2 cellular contexts compared by ENCODE assay signal in the genomic region with DNA sequence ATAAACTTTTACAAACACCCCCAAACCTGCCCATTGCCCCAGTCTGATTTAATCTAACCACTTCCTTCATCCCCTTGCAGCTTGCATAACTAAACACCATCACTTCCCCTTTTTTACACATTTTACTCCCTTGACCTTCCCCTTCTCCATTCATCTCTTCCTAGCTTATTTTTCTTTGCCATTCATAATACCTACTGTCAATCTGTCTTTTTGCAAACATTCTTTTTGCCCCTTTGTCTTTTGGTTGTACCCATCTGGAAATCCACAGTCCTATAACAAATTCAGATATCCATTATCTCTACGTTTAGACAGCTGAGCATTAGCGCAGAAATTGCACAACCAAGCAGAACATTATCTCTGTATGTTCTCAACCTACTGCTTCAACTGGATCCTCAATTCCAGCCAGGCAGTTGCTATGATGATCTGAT.
TF ChIP-seq lines count a peak whose summit lies in the region.

No MANE protein-coding gene starts in this region.

TF ChIP-seq in GM12878, 131 proteins besides CTCF, POLR2A, EP300 and RAD21 (continues in another document):
- TF ChIP-seq IKZF2 (IDR thresholded peaks at IDR 0.05) (peak; percentile 50 to 57; a peak in 2 of 4 replicates), JUND (IDR thresholded peaks at IDR 0.05; ENCODE audit: low read depth, low read length) (no peak), SPI1 (IDR thresholded peaks at IDR 0.05; ENCODE audit: borderline replicate concordance, insufficient read depth, low read depth, low read length) (peak; percentile 96), EED (IDR thresholded peaks at IDR 0.05; ENCODE audit: low read depth) (no peak), MXI1 (IDR thresholded peaks at IDR 0.05; ENCODE audit: low read depth, low read length) (no peak), SMAD1 (IDR thresholded peaks at IDR 0.05; ENCODE audit: low read depth, partially characterized antibody) (no peak), ESRRA (IDR thresholded peaks at IDR 0.05; ENCODE audit: low read length) (no peak), HDGF (IDR thresholded peaks at IDR 0.05) (no peak), YY1 (IDR thresholded peaks at IDR 0.05; ENCODE audit: low read depth, low read length) (no peak), RFX5 (IDR thresholded peaks at IDR 0.05; ENCODE audit: low read depth, low read length) (no peak), NFIC (IDR thresholded peaks at IDR 0.05; ENCODE audit: low read depth, low read length) (no peak), GABPA (IDR thresholded peaks at IDR 0.05; ENCODE audit: low read depth) (0 out of 2 replicates have a peak, but pooled peaks have one; percentile 11), SIX5 (IDR thresholded peaks at IDR 0.05; ENCODE audit: low read depth, low read length, severe bottlenecking) (no peak), KAT2A (conservative IDR thresholded peaks at IDR 0.05; ENCODE audit: control insufficient read depth, low read depth, low read length) (no peak), ZNF274 (IDR thresholded peaks at IDR 0.05; ENCODE audit: insufficient read depth, insufficient read length) (no peak), NBN (IDR thresholded peaks at IDR 0.05) (0 out of 2 replicates have a peak, but pooled peaks have one; percentile 32)
- TF ChIP-seq, protein P1, sequence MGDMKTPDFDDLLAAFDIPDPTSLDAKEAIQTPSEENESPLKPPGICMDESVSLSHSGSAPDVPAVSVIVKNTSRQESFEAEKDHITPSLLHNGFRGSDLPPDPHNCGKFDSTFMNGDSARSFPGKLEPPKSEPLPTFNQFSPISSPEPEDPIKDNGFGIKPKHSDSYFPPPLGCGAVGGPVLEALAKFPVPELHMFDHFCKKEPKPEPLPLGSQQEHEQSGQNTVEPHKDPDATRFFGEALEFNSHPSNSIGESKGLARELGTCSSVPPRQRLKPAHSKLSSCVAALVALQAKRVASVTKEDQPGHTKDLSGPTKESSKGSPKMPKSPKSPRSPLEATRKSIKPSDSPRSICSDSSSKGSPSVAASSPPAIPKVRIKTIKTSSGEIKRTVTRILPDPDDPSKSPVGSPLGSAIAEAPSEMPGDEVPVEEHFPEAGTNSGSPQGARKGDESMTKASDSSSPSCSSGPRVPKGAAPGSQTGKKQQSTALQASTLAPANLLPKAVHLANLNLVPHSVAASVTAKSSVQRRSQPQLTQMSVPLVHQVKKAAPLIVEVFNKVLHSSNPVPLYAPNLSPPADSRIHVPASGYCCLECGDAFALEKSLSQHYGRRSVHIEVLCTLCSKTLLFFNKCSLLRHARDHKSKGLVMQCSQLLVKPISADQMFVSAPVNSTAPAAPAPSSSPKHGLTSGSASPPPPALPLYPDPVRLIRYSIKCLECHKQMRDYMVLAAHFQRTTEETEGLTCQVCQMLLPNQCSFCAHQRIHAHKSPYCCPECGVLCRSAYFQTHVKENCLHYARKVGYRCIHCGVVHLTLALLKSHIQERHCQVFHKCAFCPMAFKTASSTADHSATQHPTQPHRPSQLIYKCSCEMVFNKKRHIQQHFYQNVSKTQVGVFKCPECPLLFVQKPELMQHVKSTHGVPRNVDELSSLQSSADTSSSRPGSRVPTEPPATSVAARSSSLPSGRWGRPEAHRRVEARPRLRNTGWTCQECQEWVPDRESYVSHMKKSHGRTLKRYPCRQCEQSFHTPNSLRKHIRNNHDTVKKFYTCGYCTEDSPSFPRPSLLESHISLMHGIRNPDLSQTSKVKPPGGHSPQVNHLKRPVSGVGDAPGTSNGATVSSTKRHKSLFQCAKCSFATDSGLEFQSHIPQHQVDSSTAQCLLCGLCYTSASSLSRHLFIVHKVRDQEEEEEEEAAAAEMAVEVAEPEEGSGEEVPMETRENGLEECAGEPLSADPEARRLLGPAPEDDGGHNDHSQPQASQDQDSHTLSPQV (IDR thresholded peaks at IDR 0.05) = no peak
- TF ChIP-seq, protein P2, sequence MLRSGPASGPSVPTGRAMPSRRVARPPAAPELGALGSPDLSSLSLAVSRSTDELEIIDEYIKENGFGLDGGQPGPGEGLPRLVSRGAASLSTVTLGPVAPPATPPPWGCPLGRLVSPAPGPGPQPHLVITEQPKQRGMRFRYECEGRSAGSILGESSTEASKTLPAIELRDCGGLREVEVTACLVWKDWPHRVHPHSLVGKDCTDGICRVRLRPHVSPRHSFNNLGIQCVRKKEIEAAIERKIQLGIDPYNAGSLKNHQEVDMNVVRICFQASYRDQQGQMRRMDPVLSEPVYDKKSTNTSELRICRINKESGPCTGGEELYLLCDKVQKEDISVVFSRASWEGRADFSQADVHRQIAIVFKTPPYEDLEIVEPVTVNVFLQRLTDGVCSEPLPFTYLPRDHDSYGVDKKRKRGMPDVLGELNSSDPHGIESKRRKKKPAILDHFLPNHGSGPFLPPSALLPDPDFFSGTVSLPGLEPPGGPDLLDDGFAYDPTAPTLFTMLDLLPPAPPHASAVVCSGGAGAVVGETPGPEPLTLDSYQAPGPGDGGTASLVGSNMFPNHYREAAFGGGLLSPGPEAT (IDR thresholded peaks at IDR 0.05; ENCODE audit: low read depth) = no peak
- TF ChIP-seq, protein P3, sequence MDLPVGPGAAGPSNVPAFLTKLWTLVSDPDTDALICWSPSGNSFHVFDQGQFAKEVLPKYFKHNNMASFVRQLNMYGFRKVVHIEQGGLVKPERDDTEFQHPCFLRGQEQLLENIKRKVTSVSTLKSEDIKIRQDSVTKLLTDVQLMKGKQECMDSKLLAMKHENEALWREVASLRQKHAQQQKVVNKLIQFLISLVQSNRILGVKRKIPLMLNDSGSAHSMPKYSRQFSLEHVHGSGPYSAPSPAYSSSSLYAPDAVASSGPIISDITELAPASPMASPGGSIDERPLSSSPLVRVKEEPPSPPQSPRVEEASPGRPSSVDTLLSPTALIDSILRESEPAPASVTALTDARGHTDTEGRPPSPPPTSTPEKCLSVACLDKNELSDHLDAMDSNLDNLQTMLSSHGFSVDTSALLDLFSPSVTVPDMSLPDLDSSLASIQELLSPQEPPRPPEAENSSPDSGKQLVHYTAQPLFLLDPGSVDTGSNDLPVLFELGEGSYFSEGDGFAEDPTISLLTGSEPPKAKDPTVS (IDR thresholded peaks at IDR 0.05; ENCODE audit: low read depth, low read length) = no peak
- TF ChIP-seq, protein P4, sequence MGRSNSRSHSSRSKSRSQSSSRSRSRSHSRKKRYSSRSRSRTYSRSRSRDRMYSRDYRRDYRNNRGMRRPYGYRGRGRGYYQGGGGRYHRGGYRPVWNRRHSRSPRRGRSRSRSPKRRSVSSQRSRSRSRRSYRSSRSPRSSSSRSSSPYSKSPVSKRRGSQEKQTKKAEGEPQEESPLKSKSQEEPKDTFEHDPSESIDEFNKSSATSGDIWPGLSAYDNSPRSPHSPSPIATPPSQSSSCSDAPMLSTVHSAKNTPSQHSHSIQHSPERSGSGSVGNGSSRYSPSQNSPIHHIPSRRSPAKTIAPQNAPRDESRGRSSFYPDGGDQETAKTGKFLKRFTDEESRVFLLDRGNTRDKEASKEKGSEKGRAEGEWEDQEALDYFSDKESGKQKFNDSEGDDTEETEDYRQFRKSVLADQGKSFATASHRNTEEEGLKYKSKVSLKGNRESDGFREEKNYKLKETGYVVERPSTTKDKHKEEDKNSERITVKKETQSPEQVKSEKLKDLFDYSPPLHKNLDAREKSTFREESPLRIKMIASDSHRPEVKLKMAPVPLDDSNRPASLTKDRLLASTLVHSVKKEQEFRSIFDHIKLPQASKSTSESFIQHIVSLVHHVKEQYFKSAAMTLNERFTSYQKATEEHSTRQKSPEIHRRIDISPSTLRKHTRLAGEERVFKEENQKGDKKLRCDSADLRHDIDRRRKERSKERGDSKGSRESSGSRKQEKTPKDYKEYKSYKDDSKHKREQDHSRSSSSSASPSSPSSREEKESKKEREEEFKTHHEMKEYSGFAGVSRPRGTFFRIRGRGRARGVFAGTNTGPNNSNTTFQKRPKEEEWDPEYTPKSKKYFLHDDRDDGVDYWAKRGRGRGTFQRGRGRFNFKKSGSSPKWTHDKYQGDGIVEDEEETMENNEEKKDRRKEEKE (IDR thresholded peaks at IDR 0.05) = no peak

TF ChIP-seq in GM23338, 12 proteins besides CTCF, POLR2A, EP300 and RAD21:
- TF ChIP-seq ZNF114 (CRISPR knock-in tag; IDR thresholded peaks at IDR 0.05) = no peak
TF ChIP-seq in GM23338: peak in this region for 0.
